1 cellular context compared by ENCODE assay signal in the genomic region with DNA sequence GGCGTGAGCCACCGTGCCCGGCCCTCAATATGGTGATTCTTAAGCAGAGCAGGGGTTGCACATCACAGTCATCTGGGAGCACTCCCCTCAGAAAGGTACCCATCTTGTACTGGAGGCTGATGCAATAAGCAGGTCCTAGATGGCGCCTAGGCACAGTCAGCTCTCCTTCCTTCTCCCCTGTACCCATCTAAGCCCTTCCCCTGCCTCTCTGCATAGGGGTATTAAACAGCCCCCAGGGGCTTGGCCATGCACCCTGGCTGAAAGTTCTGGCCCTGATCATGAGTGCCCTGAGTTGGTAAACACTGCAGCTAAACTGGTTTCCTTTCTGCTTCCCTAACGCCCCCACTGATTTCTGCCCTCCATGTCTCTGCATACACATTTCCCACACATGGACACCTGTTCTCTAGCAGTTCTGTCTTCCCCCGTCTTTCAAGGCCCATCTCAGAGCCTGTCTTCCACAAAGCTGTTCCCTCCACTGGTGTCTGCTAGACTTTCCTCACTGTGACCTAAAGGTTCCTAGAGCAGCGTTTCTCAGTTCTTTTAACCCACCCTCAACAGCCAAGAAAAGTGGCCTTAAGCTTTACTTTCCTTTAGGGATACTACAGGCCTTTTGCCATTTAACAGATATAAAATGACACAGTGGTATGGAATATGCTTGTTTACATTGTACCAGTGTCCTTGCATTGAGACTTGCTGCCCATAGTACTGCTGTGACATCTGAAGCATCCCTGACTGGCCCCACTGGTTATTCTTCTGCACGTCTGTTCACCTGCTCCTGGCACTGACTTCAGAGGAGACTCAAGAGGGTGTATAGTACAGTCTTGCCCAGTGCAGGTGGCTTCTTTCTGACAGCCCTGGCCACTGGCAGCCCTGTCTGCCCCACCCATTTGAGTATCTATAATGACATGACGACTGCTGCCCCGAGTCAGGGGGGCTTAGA.
TF ChIP-seq lines count a peak whose summit lies in the region.

No MANE protein-coding gene starts in this region.

TF ChIP-seq in K562, 482 proteins besides CTCF, POLR2A, EP300 and RAD21 (continued from another document and continues in another):
- TF ChIP-seq, protein P1, sequence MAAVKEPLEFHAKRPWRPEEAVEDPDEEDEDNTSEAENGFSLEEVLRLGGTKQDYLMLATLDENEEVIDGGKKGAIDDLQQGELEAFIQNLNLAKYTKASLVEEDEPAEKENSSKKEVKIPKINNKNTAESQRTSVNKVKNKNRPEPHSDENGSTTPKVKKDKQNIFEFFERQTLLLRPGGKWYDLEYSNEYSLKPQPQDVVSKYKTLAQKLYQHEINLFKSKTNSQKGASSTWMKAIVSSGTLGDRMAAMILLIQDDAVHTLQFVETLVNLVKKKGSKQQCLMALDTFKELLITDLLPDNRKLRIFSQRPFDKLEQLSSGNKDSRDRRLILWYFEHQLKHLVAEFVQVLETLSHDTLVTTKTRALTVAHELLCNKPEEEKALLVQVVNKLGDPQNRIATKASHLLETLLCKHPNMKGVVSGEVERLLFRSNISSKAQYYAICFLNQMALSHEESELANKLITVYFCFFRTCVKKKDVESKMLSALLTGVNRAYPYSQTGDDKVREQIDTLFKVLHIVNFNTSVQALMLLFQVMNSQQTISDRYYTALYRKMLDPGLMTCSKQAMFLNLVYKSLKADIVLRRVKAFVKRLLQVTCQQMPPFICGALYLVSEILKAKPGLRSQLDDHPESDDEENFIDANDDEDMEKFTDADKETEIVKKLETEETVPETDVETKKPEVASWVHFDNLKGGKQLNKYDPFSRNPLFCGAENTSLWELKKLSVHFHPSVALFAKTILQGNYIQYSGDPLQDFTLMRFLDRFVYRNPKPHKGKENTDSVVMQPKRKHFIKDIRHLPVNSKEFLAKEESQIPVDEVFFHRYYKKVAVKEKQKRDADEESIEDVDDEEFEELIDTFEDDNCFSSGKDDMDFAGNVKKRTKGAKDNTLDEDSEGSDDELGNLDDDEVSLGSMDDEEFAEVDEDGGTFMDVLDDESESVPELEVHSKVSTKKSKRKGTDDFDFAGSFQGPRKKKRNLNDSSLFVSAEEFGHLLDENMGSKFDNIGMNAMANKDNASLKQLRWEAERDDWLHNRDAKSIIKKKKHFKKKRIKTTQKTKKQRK (IDR thresholded peaks at IDR 0.05; ENCODE audit: borderline replicate concordance, low read depth, low read length) = no peak
- TF ChIP-seq HNRNPK (IDR thresholded peaks at IDR 0.05; ENCODE audit: low read depth, low read length, poor library complexity, severe bottlenecking) (no peak), ZNF354B (CRISPR knock-in tag; IDR thresholded peaks at IDR 0.05) (no peak), SAP30 (IDR thresholded peaks at IDR 0.05; ENCODE audit: borderline replicate concordance, insufficient read depth, low read depth, low read length, poor library complexity, severe bottlenecking) (peak; percentile 2), LEF1 (IDR thresholded peaks at IDR 0.05) (no peak), ZKSCAN8 (CRISPR knock-in tag; IDR thresholded peaks at IDR 0.05) (no peak), ZBTB7A (IDR thresholded peaks at IDR 0.05; ENCODE audit: borderline replicate concordance, control insufficient read depth, low read depth, low read length) (no peak), GABPA (tag; conservative IDR thresholded peaks at IDR 0.05; ENCODE audit: low read depth) (no peak), CBX3 (IDR thresholded peaks at IDR 0.05; ENCODE audit: borderline replicate concordance in 1 of 2, low read length in 2 of 2) (peak in 1 of 2 experiments; percentile 20; a peak in 1 of 3 replicates), COPS2 (conservative IDR thresholded peaks at IDR 0.05) (no peak), SMARCE1 (IDR thresholded peaks at IDR 0.05) (no peak), ZNF232 (CRISPR knock-in tag; IDR thresholded peaks at IDR 0.05) (no peak), CREBBP (IDR thresholded peaks at IDR 0.05; ENCODE audit: low read depth, low read length) (no peak)
- TF ChIP-seq, protein P2, sequence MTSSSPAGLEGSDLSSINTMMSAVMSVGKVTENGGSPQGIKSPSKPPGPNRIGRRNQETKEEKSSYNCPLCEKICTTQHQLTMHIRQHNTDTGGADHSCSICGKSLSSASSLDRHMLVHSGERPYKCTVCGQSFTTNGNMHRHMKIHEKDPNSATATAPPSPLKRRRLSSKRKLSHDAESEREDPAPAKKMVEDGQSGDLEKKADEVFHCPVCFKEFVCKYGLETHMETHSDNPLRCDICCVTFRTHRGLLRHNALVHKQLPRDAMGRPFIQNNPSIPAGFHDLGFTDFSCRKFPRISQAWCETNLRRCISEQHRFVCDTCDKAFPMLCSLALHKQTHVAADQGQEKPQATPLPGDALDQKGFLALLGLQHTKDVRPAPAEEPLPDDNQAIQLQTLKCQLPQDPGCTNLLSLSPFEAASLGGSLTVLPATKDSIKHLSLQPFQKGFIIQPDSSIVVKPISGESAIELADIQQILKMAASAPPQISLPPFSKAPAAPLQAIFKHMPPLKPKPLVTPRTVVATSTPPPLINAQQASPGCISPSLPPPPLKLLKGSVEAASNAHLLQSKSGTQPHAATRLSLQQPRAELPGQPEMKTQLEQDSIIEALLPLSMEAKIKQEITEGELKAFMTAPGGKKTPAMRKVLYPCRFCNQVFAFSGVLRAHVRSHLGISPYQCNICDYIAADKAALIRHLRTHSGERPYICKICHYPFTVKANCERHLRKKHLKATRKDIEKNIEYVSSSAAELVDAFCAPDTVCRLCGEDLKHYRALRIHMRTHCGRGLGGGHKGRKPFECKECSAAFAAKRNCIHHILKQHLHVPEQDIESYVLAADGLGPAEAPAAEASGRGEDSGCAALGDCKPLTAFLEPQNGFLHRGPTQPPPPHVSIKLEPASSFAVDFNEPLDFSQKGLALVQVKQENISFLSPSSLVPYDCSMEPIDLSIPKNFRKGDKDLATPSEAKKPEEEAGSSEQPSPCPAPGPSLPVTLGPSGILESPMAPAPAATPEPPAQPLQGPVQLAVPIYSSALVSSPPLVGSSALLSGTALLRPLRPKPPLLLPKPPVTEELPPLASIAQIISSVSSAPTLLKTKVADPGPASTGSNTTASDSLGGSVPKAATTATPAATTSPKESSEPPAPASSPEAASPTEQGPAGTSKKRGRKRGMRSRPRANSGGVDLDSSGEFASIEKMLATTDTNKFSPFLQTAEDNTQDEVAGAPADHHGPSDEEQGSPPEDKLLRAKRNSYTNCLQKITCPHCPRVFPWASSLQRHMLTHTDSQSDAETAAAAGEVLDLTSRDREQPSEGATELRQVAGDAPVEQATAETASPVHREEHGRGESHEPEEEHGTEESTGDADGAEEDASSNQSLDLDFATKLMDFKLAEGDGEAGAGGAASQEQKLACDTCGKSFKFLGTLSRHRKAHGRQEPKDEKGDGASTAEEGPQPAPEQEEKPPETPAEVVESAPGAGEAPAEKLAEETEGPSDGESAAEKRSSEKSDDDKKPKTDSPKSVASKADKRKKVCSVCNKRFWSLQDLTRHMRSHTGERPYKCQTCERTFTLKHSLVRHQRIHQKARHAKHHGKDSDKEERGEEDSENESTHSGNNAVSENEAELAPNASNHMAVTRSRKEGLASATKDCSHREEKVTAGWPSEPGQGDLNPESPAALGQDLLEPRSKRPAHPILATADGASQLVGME (CRISPR knock-in tag; IDR thresholded peaks at IDR 0.05) = 0 out of 2 replicates have a peak, but pooled peaks have one; percentile 20
- TF ChIP-seq, protein P3, sequence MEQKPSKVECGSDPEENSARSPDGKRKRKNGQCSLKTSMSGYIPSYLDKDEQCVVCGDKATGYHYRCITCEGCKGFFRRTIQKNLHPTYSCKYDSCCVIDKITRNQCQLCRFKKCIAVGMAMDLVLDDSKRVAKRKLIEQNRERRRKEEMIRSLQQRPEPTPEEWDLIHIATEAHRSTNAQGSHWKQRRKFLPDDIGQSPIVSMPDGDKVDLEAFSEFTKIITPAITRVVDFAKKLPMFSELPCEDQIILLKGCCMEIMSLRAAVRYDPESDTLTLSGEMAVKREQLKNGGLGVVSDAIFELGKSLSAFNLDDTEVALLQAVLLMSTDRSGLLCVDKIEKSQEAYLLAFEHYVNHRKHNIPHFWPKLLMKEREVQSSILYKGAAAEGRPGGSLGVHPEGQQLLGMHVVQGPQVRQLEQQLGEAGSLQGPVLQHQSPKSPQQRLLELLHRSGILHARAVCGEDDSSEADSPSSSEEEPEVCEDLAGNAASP (IDR thresholded peaks at IDR 0.05) = no peak
- TF ChIP-seq, protein P4, sequence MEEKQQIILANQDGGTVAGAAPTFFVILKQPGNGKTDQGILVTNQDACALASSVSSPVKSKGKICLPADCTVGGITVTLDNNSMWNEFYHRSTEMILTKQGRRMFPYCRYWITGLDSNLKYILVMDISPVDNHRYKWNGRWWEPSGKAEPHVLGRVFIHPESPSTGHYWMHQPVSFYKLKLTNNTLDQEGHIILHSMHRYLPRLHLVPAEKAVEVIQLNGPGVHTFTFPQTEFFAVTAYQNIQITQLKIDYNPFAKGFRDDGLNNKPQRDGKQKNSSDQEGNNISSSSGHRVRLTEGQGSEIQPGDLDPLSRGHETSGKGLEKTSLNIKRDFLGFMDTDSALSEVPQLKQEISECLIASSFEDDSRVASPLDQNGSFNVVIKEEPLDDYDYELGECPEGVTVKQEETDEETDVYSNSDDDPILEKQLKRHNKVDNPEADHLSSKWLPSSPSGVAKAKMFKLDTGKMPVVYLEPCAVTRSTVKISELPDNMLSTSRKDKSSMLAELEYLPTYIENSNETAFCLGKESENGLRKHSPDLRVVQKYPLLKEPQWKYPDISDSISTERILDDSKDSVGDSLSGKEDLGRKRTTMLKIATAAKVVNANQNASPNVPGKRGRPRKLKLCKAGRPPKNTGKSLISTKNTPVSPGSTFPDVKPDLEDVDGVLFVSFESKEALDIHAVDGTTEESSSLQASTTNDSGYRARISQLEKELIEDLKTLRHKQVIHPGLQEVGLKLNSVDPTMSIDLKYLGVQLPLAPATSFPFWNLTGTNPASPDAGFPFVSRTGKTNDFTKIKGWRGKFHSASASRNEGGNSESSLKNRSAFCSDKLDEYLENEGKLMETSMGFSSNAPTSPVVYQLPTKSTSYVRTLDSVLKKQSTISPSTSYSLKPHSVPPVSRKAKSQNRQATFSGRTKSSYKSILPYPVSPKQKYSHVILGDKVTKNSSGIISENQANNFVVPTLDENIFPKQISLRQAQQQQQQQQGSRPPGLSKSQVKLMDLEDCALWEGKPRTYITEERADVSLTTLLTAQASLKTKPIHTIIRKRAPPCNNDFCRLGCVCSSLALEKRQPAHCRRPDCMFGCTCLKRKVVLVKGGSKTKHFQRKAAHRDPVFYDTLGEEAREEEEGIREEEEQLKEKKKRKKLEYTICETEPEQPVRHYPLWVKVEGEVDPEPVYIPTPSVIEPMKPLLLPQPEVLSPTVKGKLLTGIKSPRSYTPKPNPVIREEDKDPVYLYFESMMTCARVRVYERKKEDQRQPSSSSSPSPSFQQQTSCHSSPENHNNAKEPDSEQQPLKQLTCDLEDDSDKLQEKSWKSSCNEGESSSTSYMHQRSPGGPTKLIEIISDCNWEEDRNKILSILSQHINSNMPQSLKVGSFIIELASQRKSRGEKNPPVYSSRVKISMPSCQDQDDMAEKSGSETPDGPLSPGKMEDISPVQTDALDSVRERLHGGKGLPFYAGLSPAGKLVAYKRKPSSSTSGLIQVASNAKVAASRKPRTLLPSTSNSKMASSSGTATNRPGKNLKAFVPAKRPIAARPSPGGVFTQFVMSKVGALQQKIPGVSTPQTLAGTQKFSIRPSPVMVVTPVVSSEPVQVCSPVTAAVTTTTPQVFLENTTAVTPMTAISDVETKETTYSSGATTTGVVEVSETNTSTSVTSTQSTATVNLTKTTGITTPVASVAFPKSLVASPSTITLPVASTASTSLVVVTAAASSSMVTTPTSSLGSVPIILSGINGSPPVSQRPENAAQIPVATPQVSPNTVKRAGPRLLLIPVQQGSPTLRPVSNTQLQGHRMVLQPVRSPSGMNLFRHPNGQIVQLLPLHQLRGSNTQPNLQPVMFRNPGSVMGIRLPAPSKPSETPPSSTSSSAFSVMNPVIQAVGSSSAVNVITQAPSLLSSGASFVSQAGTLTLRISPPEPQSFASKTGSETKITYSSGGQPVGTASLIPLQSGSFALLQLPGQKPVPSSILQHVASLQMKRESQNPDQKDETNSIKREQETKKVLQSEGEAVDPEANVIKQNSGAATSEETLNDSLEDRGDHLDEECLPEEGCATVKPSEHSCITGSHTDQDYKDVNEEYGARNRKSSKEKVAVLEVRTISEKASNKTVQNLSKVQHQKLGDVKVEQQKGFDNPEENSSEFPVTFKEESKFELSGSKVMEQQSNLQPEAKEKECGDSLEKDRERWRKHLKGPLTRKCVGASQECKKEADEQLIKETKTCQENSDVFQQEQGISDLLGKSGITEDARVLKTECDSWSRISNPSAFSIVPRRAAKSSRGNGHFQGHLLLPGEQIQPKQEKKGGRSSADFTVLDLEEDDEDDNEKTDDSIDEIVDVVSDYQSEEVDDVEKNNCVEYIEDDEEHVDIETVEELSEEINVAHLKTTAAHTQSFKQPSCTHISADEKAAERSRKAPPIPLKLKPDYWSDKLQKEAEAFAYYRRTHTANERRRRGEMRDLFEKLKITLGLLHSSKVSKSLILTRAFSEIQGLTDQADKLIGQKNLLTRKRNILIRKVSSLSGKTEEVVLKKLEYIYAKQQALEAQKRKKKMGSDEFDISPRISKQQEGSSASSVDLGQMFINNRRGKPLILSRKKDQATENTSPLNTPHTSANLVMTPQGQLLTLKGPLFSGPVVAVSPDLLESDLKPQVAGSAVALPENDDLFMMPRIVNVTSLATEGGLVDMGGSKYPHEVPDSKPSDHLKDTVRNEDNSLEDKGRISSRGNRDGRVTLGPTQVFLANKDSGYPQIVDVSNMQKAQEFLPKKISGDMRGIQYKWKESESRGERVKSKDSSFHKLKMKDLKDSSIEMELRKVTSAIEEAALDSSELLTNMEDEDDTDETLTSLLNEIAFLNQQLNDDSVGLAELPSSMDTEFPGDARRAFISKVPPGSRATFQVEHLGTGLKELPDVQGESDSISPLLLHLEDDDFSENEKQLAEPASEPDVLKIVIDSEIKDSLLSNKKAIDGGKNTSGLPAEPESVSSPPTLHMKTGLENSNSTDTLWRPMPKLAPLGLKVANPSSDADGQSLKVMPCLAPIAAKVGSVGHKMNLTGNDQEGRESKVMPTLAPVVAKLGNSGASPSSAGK (IDR thresholded peaks at IDR 0.05) = no peak
- TF ChIP-seq, protein P5, sequence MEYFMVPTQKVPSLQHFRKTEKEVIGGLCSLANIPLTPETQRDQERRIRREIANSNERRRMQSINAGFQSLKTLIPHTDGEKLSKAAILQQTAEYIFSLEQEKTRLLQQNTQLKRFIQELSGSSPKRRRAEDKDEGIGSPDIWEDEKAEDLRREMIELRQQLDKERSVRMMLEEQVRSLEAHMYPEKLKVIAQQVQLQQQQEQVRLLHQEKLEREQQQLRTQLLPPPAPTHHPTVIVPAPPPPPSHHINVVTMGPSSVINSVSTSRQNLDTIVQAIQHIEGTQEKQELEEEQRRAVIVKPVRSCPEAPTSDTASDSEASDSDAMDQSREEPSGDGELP (CRISPR knock-in tag; IDR thresholded peaks at IDR 0.05; ENCODE audit: borderline replicate concordance) = peak; percentile 36; the same call in 1 of the 2 replicates
- TF ChIP-seq, protein P6, sequence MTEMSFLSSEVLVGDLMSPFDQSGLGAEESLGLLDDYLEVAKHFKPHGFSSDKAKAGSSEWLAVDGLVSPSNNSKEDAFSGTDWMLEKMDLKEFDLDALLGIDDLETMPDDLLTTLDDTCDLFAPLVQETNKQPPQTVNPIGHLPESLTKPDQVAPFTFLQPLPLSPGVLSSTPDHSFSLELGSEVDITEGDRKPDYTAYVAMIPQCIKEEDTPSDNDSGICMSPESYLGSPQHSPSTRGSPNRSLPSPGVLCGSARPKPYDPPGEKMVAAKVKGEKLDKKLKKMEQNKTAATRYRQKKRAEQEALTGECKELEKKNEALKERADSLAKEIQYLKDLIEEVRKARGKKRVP (CRISPR knock-in tag; IDR thresholded peaks at IDR 0.05) = peak; percentile 80
- TF ChIP-seq, protein P7, sequence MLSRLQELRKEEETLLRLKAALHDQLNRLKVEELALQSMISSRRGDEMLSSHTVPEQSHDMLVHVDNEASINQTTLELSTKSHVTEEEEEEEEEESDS (CRISPR knock-in tag; IDR thresholded peaks at IDR 0.05) = no peak
